9 cellular contexts compared by ENCODE assay signal in genomic region chr5:154367101-154367500, GRCh38.
A peak's percentile ranks its signal among the peaks of the same experiment; 100 is the strongest.
DNase-seq lines count a peak whose midpoint lies in the region; ATAC-seq, FAIRE-seq and TF ChIP-seq lines count a peak whose summit lies in the region.
"Had no signal": no experiment of that assay in that cellular context is flagged by ENCODE, and none has a peak within 500 bp of the region (broad histone marks: within the 10 kb centered on the region; RNA-seq: fewer than 3 reads in every experiment).

No MANE protein-coding gene starts in this region.

- H3K4me1 Mint-ChIP-seq in MCF 10A (ENCODE audit: insufficient read depth, unreplicated experiment): peaks cover 62% of the 10 kb centered on the region
- H3K4me1 Mint-ChIP-seq in activated CD4-positive, alpha-beta T cell treated with anti-CD3 and anti-CD28 coated beads, Interleukin-2, amount 10 ng/mL, durations not matched to agents 7 days and 5 days: no peaks in the 10 kb centered on the region

- CTCF ChIA-PET in MCF 10A (lab: Yijun Ruan, JAX): interaction anchor here (1.6 kb wide), 1 partner anchor 28 kb away, joined by 10 read pairs; no protein-coding TSS in a partner anchor
- CTCF ChIA-PET in activated CD4-positive, alpha-beta T cell treated with anti-CD3 and anti-CD28 coated beads, Interleukin-2, amount 10 ng/mL, durations not matched to agents 7 days and 5 days (lab: Charles Lee): no interaction called here

- H3K36me3 ChIP-seq in skeletal muscle tissue (ENCODE audit: control insufficient read depth in 3 of 3, insufficient read depth in 3 of 3, low read length in 3 of 3): no peaks in the 10 kb centered on the region

- no peaks in the 10 kb centered on the region for H3K27me3 ChIP-seq in skeletal muscle tissue (ENCODE audit: control insufficient read depth in 3 of 3, insufficient read depth in 3 of 3, low read length in 3 of 3)

- no peak overlapping the region for H3K4me3 Mint-ChIP-seq in MCF 10A (ENCODE audit: unreplicated experiment)
- no peak overlapping the region for H3K4me3 Mint-ChIP-seq in activated CD4-positive, alpha-beta T cell treated with anti-CD3 and anti-CD28 coated beads, Interleukin-2, amount 10 ng/mL, durations not matched to agents 7 days and 5 days

- peak overlapping the region; percentile 25 for H3K27ac ChIP-seq in skeletal muscle tissue (ENCODE audit: low read depth, low read length)

- H3K4me3 ChIP-seq in skeletal muscle tissue (ENCODE audit: low read length in 3 of 3): no peak overlapping the region

- no peaks in the 10 kb centered on the region for H3K27me3 Mint-ChIP-seq in MCF 10A (ENCODE audit: insufficient read depth, unreplicated experiment)
- H3K27me3 Mint-ChIP-seq in activated CD4-positive, alpha-beta T cell treated with anti-CD3 and anti-CD28 coated beads, Interleukin-2, amount 10 ng/mL, durations not matched to agents 7 days and 5 days: no peaks in the 10 kb centered on the region

- no TSS peak for BruUV-seq in MCF 10A (replicated peaks; lab: Mats Ljungman, UMichigan)

- peaks cover 8 to 25% (median 13%) of the 10 kb centered on the region in 3 donors for H3K4me1 ChIP-seq in skeletal muscle tissue (ENCODE audit: control insufficient read depth in 3 of 3, insufficient read depth in 3 of 3, low read length in 3 of 3)

- no peaks in the 10 kb centered on the region for H3K9me3 ChIP-seq in skeletal muscle tissue (ENCODE audit: control insufficient read depth in 3 of 3, low read length in 3 of 3)

- peak overlapping the region; percentile 84 for H3K27ac Mint-ChIP-seq in MCF 10A (ENCODE audit: low read depth, unreplicated experiment)
- H3K27ac Mint-ChIP-seq in activated CD4-positive, alpha-beta T cell treated with anti-CD3 and anti-CD28 coated beads, Interleukin-2, amount 10 ng/mL, durations not matched to agents 7 days and 5 days: no peak overlapping the region

- H3K36me3 Mint-ChIP-seq in MCF 10A (ENCODE audit: insufficient read depth, unreplicated experiment): peaks cover 5% of the 10 kb centered on the region
- no peaks in the 10 kb centered on the region for H3K36me3 Mint-ChIP-seq in activated CD4-positive, alpha-beta T cell treated with anti-CD3 and anti-CD28 coated beads, Interleukin-2, amount 10 ng/mL, durations not matched to agents 7 days and 5 days (ENCODE audit: low read depth)

- peak; percentile 82 for DNase-seq in MCF 10A (ENCODE audit: unreplicated experiment)
- no peak for DNase-seq in Ammon's horn (ENCODE audit: low spot score)
- DNase-seq in activated CD4-positive, alpha-beta T cell treated with anti-CD3 and anti-CD28 coated beads, Interleukin-2, amount 10 ng/mL, durations not matched to agents 7 days and 5 days: no peak
- DNase-seq in HTR-8/SVneo (ENCODE audit: insufficient read length, low spot score): no peak
- DNase-seq: NCI-H524 had no signal

- FAIRE-seq in HTR-8/SVneo (lab: Jason Lieb, UNC): no peak

- intact Hi-C loops in MCF 10A (cut with micrococcal nuclease): no loop called here

- H3K9me3 Mint-ChIP-seq in MCF 10A (ENCODE audit: unreplicated experiment): no peaks in the 10 kb centered on the region
- no peaks in the 10 kb centered on the region for H3K9me3 Mint-ChIP-seq in activated CD4-positive, alpha-beta T cell treated with anti-CD3 and anti-CD28 coated beads, Interleukin-2, amount 10 ng/mL, durations not matched to agents 7 days and 5 days

- no peak overlapping the region for H3K9ac ChIP-seq in skeletal muscle tissue (ENCODE audit: low read depth in 1 of 3, low read length in 3 of 3)

- POLR2A ChIA-PET in MCF 10A (lab: Yijun Ruan, JAX): interaction anchor here (1.6 to 2.9 kb wide), 3 partner anchors 12 to 174 kb away, joined by 7 to 14 read pairs (median 7); no protein-coding TSS in a partner anchor
- POLR2A ChIA-PET in activated CD4-positive, alpha-beta T cell treated with anti-CD3 and anti-CD28 coated beads, Interleukin-2, amount 10 ng/mL, durations not matched to agents 7 days and 5 days (lab: Charles Lee): no interaction called here

- ATAC-seq in GM19043 (IDR thresholded peaks at IDR 0.05; ENCODE audit: low read depth, unreplicated experiment) (peak; percentile 59), HG03060 (IDR thresholded peaks at IDR 0.05; ENCODE audit: low read depth, unreplicated experiment) (peak; percentile 68), HG03439 (IDR thresholded peaks at IDR 0.05; ENCODE audit: unreplicated experiment) (no peak)

- TF ChIP-seq CTCF in MCF 10A (IDR thresholded peaks at IDR 0.05; ENCODE audit: unreplicated experiment): no peak
